In the genomic region with DNA sequence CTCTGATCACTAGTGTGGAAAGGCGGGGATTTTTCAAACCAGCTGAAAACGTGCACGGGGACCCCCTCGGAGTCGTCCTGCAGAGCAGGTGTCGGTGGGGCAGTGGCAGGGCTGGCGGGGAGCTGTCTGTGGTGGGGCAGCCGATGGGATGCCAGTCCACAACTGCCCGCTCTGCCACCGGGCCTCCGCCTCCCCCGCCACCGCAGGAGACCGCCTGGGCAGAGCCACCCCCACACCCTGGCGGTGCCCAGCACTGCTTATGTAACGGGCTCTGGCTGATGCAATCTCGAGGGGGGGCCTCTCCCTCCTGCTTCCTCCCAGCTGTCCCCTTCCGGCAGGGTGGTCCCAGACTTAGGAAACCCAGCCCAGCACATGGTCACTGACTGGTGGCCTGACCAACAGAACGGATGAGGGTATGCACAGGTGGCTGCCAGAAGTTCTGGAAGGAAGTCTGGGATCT, we compare ENCODE assay signal across 1 cellular context.
TF ChIP-seq lines count a peak whose summit lies in the region.

No MANE protein-coding gene starts in this region.

TF ChIP-seq in HepG2, 621 proteins besides CTCF, POLR2A, EP300 and RAD21 (continued from another document):
- TF ChIP-seq ZBTB10 (CRISPR knock-in tag; IDR thresholded peaks at IDR 0.05; ENCODE audit: borderline replicate concordance) (no peak), KMT2B (CRISPR knock-in tag; IDR thresholded peaks at IDR 0.05) (no peak), KAT7 (CRISPR knock-in tag; IDR thresholded peaks at IDR 0.05; ENCODE audit: borderline replicate concordance) (no peak), ZNF547 (CRISPR knock-in tag; IDR thresholded peaks at IDR 0.05) (no peak), ZNF704 (CRISPR knock-in tag; IDR thresholded peaks at IDR 0.05; ENCODE audit: borderline replicate concordance) (no peak), ZNF510 (CRISPR knock-in tag; IDR thresholded peaks at IDR 0.05; ENCODE audit: low read depth) (no peak), GABPB1 (CRISPR knock-in tag; IDR thresholded peaks at IDR 0.05) (0 out of 2 replicates have a peak, but pooled peaks have one; percentile 35)
- TF ChIP-seq, protein P1, sequence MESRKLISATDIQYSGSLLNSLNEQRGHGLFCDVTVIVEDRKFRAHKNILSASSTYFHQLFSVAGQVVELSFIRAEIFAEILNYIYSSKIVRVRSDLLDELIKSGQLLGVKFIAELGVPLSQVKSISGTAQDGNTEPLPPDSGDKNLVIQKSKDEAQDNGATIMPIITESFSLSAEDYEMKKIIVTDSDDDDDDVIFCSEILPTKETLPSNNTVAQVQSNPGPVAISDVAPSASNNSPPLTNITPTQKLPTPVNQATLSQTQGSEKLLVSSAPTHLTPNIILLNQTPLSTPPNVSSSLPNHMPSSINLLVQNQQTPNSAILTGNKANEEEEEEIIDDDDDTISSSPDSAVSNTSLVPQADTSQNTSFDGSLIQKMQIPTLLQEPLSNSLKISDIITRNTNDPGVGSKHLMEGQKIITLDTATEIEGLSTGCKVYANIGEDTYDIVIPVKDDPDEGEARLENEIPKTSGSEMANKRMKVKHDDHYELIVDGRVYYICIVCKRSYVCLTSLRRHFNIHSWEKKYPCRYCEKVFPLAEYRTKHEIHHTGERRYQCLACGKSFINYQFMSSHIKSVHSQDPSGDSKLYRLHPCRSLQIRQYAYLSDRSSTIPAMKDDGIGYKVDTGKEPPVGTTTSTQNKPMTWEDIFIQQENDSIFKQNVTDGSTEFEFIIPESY (CRISPR knock-in tag; IDR thresholded peaks at IDR 0.05) = peak; percentile 43; the same call in 1 of the 2 replicates
- TF ChIP-seq, protein P2, sequence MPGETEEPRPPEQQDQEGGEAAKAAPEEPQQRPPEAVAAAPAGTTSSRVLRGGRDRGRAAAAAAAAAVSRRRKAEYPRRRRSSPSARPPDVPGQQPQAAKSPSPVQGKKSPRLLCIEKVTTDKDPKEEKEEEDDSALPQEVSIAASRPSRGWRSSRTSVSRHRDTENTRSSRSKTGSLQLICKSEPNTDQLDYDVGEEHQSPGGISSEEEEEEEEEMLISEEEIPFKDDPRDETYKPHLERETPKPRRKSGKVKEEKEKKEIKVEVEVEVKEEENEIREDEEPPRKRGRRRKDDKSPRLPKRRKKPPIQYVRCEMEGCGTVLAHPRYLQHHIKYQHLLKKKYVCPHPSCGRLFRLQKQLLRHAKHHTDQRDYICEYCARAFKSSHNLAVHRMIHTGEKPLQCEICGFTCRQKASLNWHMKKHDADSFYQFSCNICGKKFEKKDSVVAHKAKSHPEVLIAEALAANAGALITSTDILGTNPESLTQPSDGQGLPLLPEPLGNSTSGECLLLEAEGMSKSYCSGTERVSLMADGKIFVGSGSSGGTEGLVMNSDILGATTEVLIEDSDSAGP (CRISPR knock-in tag; IDR thresholded peaks at IDR 0.05; ENCODE audit: borderline replicate concordance) = no peak
- TF ChIP-seq, protein P3, sequence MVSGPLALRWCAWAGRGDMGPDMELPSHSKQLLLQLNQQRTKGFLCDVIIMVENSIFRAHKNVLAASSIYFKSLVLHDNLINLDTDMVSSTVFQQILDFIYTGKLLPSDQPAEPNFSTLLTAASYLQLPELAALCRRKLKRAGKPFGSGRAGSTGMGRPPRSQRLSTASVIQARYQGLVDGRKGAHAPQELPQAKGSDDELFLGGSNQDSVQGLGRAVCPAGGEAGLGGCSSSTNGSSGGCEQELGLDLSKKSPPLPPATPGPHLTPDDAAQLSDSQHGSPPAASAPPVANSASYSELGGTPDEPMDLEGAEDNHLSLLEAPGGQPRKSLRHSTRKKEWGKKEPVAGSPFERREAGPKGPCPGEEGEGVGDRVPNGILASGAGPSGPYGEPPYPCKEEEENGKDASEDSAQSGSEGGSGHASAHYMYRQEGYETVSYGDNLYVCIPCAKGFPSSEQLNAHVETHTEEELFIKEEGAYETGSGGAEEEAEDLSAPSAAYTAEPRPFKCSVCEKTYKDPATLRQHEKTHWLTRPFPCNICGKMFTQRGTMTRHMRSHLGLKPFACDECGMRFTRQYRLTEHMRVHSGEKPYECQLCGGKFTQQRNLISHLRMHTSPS (CRISPR knock-in tag; IDR thresholded peaks at IDR 0.05; ENCODE audit: low read depth) = peak; percentile 31; the same call in 1 of the 2 replicates
